In the genomic region with DNA sequence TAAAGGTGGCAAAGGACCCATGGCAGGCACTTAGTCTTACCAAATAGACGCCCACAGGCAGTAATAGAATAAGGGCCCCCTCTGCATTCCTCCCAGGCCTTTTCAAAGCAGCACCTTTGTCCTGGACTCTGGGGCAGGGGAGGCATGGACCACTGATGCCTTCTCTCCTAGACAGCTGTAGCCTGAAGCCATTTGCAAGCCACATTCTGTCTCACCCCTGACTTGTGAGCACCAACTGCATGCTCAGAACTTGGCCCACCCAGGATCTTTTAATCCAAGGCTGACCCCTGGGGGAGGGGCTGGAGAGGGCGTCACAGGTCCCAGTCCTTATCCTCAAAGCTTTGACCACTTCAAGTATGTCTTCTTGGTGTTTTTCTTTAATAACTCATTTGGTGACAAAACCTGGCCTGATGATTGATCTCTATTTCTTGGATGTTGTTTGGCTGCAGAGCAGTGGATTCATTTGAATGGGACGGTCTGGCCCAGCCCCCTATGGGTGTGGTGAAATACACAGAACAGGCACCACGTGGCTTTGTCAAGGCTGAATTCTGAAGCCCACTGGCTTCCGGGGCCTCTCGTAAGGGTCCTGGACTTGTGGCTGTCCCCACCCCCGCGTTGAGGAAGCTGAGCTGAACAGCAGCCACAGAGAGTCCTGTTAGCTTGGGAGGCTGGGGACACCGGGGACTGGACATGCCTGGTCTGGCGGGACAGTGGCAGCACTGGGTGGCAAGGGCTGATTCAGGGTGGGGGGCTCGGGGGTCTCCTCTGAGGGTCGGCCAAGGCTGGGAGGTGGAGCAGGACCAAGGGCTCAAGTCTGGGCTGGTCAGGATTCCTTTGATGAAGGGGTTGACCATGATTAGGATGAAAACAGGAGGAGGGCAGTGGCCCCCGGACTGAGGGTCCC, we compare ENCODE assay signal across 1 cellular context.
TF ChIP-seq lines count a peak whose summit lies in the region.

No MANE protein-coding gene starts in this region.

TF ChIP-seq in H1, 55 proteins besides CTCF, POLR2A, EP300 and RAD21:
- TF ChIP-seq NANOG (IDR thresholded peaks at IDR 0.05; ENCODE audit: insufficient read depth, low read depth, low read length, poor library complexity, severe bottlenecking) = no peak
- no peak for TF ChIP-seq TEAD4 (IDR thresholded peaks at IDR 0.05; ENCODE audit: low read depth, low read length)
- TF ChIP-seq POLR2AphosphoS5 (IDR thresholded peaks at IDR 0.05; ENCODE audit: low read depth, low read length) = no peak
- TF ChIP-seq RBBP5 (IDR thresholded peaks at IDR 0.05; ENCODE audit: borderline replicate concordance, low read depth, low read length) = no peak
- TF ChIP-seq BCL11A (IDR thresholded peaks at IDR 0.05; ENCODE audit: low read depth in 2 of 2, low read length in 2 of 2) = no peak
- no peak for TF ChIP-seq MAX (IDR thresholded peaks at IDR 0.05)
- no peak for TF ChIP-seq KDM1A (IDR thresholded peaks at IDR 0.05; ENCODE audit: borderline replicate concordance, low read length)
- TF ChIP-seq JUND (IDR thresholded peaks at IDR 0.05; ENCODE audit: low read length) = no peak
- TF ChIP-seq CREB1 (IDR thresholded peaks at IDR 0.05) = no peak
- no peak for TF ChIP-seq MAFK (IDR thresholded peaks at IDR 0.05; ENCODE audit: low read depth, low read length)
- no peak for TF ChIP-seq POU5F1 (IDR thresholded peaks at IDR 0.05; ENCODE audit: low read depth, low read length)
- TF ChIP-seq EZH2 (IDR thresholded peaks at IDR 0.05; ENCODE audit: low read depth, low read length, severe bottlenecking) = no peak
- no peak for TF ChIP-seq SP4 (IDR thresholded peaks at IDR 0.05; ENCODE audit: low read length)
- TF ChIP-seq BACH1 (IDR thresholded peaks at IDR 0.05; ENCODE audit: low read length) = no peak
- no peak for TF ChIP-seq EGR1 (IDR thresholded peaks at IDR 0.05; ENCODE audit: borderline replicate concordance, low read depth, low read length)
- TF ChIP-seq TCF12 (IDR thresholded peaks at IDR 0.05; ENCODE audit: low read depth, low read length) = no peak
- TF ChIP-seq HDAC6 (IDR thresholded peaks at IDR 0.05; ENCODE audit: low read depth, low read length) = no peak
